Comparison of ENCODE assay signal across 24 cellular contexts in the genomic region with DNA sequence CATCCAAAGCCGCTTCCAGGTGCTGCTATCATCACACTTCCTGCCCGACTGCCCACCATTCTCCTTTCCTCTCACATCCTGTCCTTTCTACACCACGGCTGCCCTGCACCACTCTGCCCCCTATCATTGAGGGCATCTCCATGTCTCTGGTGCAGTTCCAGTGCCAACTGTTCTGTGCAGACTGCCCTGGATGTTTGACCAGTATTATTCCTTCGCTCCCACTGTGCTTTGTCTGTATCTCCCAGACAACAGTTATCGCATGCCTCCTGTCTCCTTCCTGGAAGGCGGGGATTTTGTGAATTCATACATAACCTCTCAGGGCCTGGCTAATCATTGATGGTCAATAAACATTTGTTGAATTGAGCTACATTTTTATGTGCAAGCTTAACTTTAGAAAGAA.
DNase-seq lines count a peak whose midpoint lies in the region; ATAC-seq, FAIRE-seq and TF ChIP-seq lines count a peak whose summit lies in the region.
"Had no signal": no experiment of that assay in that cellular context is flagged by ENCODE, and none has a peak within 500 bp of the region (broad histone marks: within the 10 kb centered on the region; RNA-seq: fewer than 3 reads in every experiment).

No MANE protein-coding gene starts in this region.

- in situ Hi-C loops in K562 (cut with MboI) = no loop called here

- H3K9me3 ChIP-seq in A549 (peaks cover 10% of the 10 kb centered on the region; the same call in 1 of the 3 replicates), K562 (replicated peaks; ENCODE audit: control insufficient read depth, insufficient read depth, low read depth, low read length) (no peaks in the 10 kb centered on the region), right lobe of liver (no peaks in the 10 kb centered on the region)
- H3K9me3 ChIP-seq: BE2C, sigmoid colon had no signal

- no peaks in the 10 kb centered on the region for H3K36me3 ChIP-seq in K562 (ENCODE audit: control insufficient read depth, insufficient read depth, low read length)
- no peaks in the 10 kb centered on the region for H3K36me3 ChIP-seq in right lobe of liver
- H3K36me3 ChIP-seq: BE2C, sigmoid colon had no signal

- 24% methylated on average over 6 of the region's 6 CpGs for WGBS in A549 (ENCODE audit: missing lambda C conversion rate)
- 28% methylated on average over 6 of the region's 6 CpGs for WGBS in K562 (ENCODE audit: insufficient coverage, low coverage, missing lambda C conversion rate)
- 53% methylated on average over 6 of the region's 6 CpGs for WGBS in right lobe of liver (ENCODE audit: insufficient coverage, low coverage, low lambda C conversion rate, missing lambda C conversion rate)

- no peaks in the 10 kb centered on the region for H3K9me1 ChIP-seq in K562 (ENCODE audit: control insufficient read depth, insufficient read depth, low read length)

- TF ChIP-seq CTCF in A549 (IDR thresholded peaks at IDR 0.05) = no peak
- no peak for TF ChIP-seq CTCF in K562 (IDR thresholded peaks at IDR 0.05 in 2 of 3, conservative IDR thresholded peaks at IDR 0.05 in 1 of 3; ENCODE audit: insufficient read depth in 2 of 3, low read depth in 1 of 3, low read length in 3 of 3)
- no peak for TF ChIP-seq CTCF in right lobe of liver (IDR thresholded peaks at IDR 0.05)

- TF ChIP-seq EP300 in A549 (IDR thresholded peaks at IDR 0.05) = no peak
- TF ChIP-seq EP300 in K562 (IDR thresholded peaks at IDR 0.05; ENCODE audit: low read length) = no peak

- H3K4me3 ChIP-seq in A549 (no peak overlapping the region), K562 (no peak overlapping the region), right lobe of liver (no peak overlapping the region)
- H3K4me3 ChIP-seq: sigmoid colon had no signal

- FAIRE-seq in A549 (lab: Jason Lieb, UNC) (no peak), K562 (lab: Jason Lieb, UNC) (no peak)
- FAIRE-seq: G401.6, GM18507, urothelium cell line had no signal

- H3K79me2 ChIP-seq in K562 (ENCODE audit: control insufficient read depth, insufficient read depth, low read length) = no peaks in the 10 kb centered on the region

- H3K9ac ChIP-seq in K562 (ENCODE audit: insufficient read depth in 1 of 2, low read depth in 2 of 2, low read length in 2 of 2) = peak overlapping the region; percentile 32 to 33; a peak in 2 of 4 replicates
- H3K9ac ChIP-seq: KMS-11 had no signal

- intact Hi-C loops in K562 (cut with micrococcal nuclease) (no loop called here), right lobe of liver (cut with DNase I) (no loop called here)

- POLR2A ChIA-PET in A549 (lab: Yijun Ruan, JAX) (interaction anchor here (1.0 kb wide), 1 partner anchor 82 kb away, joined by 3 read pairs; no protein-coding TSS in a partner anchor), K562 (lab: Yijun Ruan, JAX) (interaction anchor here (0.7 kb wide), 2 partner anchors 8 to 11 kb away, joined by 3 to 7 read pairs; no protein-coding TSS in a partner anchor)

- peak overlapping the region; percentile 92 for H3K27ac ChIP-seq in A549
- peak overlapping the region; percentile 63; the same call in 1 of the 3 replicates for H3K27ac ChIP-seq in K562 (ENCODE audit: extremely low read depth, low read depth, low read length)
- no peak overlapping the region for H3K27ac ChIP-seq in right lobe of liver
- H3K27ac ChIP-seq: KMS-11, sigmoid colon had no signal

- no peak overlapping the region for H3K4me3 Mint-ChIP-seq in stimulated activated memory B cell treated with anti-CD40 and anti-IgM and Interleukin-4, amounts not matched to agents 10 μg/mL and 1 μg/mL and 100 μg/mL, for 72 hours
- H3K4me3 Mint-ChIP-seq in activated T-cell treated with anti-CD3 and anti-CD28 coated beads, Interleukin-2, amount 50 U/mL, for 24 hours = no peak overlapping the region
- H3K4me3 Mint-ChIP-seq: activated naive CD4-positive, alpha-beta T cell treated with anti-CD3 and anti-CD28 coated beads for 36 hours; T-helper 2 cell treated with Interferon-gamma antibody and Interleukin-4, amounts not matched to agents 5 μg/mL and 100 μg/mL, for 36 hours had no signal

- H3K27me3 Mint-ChIP-seq in stimulated activated memory B cell treated with anti-CD40 and anti-IgM and Interleukin-4, amounts not matched to agents 10 μg/mL and 1 μg/mL and 100 μg/mL, for 72 hours = peaks cover 14% of the 10 kb centered on the region
- peaks cover 21% of the 10 kb centered on the region for H3K27me3 Mint-ChIP-seq in activated T-cell treated with anti-CD3 and anti-CD28 coated beads, Interleukin-2, amount 50 U/mL, for 24 hours

- TF ChIP-seq POLR2A in A549 (IDR thresholded peaks at IDR 0.05; ENCODE audit: low read length) = no peak
- no peak for TF ChIP-seq POLR2A in K562 (conservative IDR thresholded peaks at IDR 0.05)
- TF ChIP-seq POLR2A in right lobe of liver (IDR thresholded peaks at IDR 0.05) = no peak

- no peaks in the 10 kb centered on the region for H3K27me3 ChIP-seq in K562 (ENCODE audit: control insufficient read depth in 2 of 2, insufficient read depth in 2 of 2, low read length in 2 of 2)
- H3K27me3 ChIP-seq in right lobe of liver = no peaks in the 10 kb centered on the region
- H3K27me3 ChIP-seq: BE2C, sigmoid colon had no signal

- no TSS peak for BruUV-seq in K562 (replicated peaks; lab: Mats Ljungman, UMichigan)

- no peak overlapping the region for H3K27ac Mint-ChIP-seq in stimulated activated memory B cell treated with anti-CD40 and anti-IgM and Interleukin-4, amounts not matched to agents 10 μg/mL and 1 μg/mL and 100 μg/mL, for 72 hours
- no peak overlapping the region for H3K27ac Mint-ChIP-seq in activated T-cell treated with anti-CD3 and anti-CD28 coated beads, Interleukin-2, amount 50 U/mL, for 24 hours
- H3K27ac Mint-ChIP-seq: activated naive CD4-positive, alpha-beta T cell treated with anti-CD3 and anti-CD28 coated beads for 36 hours; T-helper 2 cell treated with Interferon-gamma antibody and Interleukin-4, amounts not matched to agents 5 μg/mL and 100 μg/mL, for 36 hours had no signal

- no peaks in the 10 kb centered on the region for H3K36me3 Mint-ChIP-seq in stimulated activated memory B cell treated with anti-CD40 and anti-IgM and Interleukin-4, amounts not matched to agents 10 μg/mL and 1 μg/mL and 100 μg/mL, for 72 hours
- no peaks in the 10 kb centered on the region for H3K36me3 Mint-ChIP-seq in activated T-cell treated with anti-CD3 and anti-CD28 coated beads, Interleukin-2, amount 50 U/mL, for 24 hours (ENCODE audit: low read depth)

- H3K9me3 Mint-ChIP-seq in stimulated activated memory B cell treated with anti-CD40 and anti-IgM and Interleukin-4, amounts not matched to agents 10 μg/mL and 1 μg/mL and 100 μg/mL, for 72 hours = peaks cover 9% of the 10 kb centered on the region
- H3K9me3 Mint-ChIP-seq in activated T-cell treated with anti-CD3 and anti-CD28 coated beads, Interleukin-2, amount 50 U/mL, for 24 hours = no peaks in the 10 kb centered on the region
- H3K9me3 Mint-ChIP-seq: activated naive CD4-positive, alpha-beta T cell treated with anti-CD3 and anti-CD28 coated beads for 36 hours; T-helper 2 cell treated with Interferon-gamma antibody and Interleukin-4, amounts not matched to agents 5 μg/mL and 100 μg/mL, for 36 hours had no signal

- H3K4me2 ChIP-seq in A549 (peak overlapping the region; percentile 77), K562 (ENCODE audit: insufficient read depth, low read length) (peak overlapping the region; percentile 39)
- H3K4me2 ChIP-seq: KMS-11 had no signal

- peak in 1 of 2 experiments; percentile 83 for DNase-seq in A549 (ENCODE audit: low read depth in 1 of 2, low spot score in 1 of 2)
- peak in 1 of 4 experiments; percentile 28 for DNase-seq in K562 (ENCODE audit: extremely low read depth in 1 of 4, low spot score in 3 of 4)
- DNase-seq in right lobe of liver = no peak
- no peak for DNase-seq in OCI-M2 (lab: John Stamatoyannopoulos, UW; ENCODE audit: unreplicated experiment)
- no peak for DNase-seq in activated T-cell treated with anti-CD3 and anti-CD28 coated beads, Interleukin-2, amount 50 U/mL, for 24 hours
- DNase-seq: activated naive CD4-positive, alpha-beta T cell treated with anti-CD3 and anti-CD28 coated beads for 36 hours; activated T-cell treated with anti-CD3 and anti-CD28 coated beads, Interleukin-2, amount 50 U/mL, for 48 hours; BE2C; caudate nucleus; DMS 273 treated with DMSO at 0.1 percent for 48 hours; NCI-H1694; NCI-H526 treated with DMSO at 0.1 percent for 48 hours; sigmoid colon; substantia nigra had no signal

- H3K4me1 ChIP-seq in A549 (peaks cover 25% of the 10 kb centered on the region), K562 (replicated peaks in 1 of 2; ENCODE audit: control insufficient read depth in 2 of 2, insufficient read depth in 2 of 2, low read length in 2 of 2) (peaks cover 12 to 35% of the 10 kb centered on the region in 2 experiments), right lobe of liver (peaks cover 0 to 8% (median 0%) of the 10 kb centered on the region in 4 donors)
- H3K4me1 ChIP-seq: BE2C had no signal

- CTCF ChIA-PET in A549 (lab: Yijun Ruan, JAX) (interaction anchor here (1.3 kb wide), 1 partner anchor 10 kb away, joined by 3 read pairs; no protein-coding TSS in a partner anchor), K562 (lab: Yijun Ruan, JAX; ENCODE audit: low intra/inter-chr PET ratio) (no interaction called here)

- TF ChIP-seq RAD21 in A549 (conservative IDR thresholded peaks at IDR 0.05 in 1 of 2, IDR thresholded peaks at IDR 0.05 in 1 of 2) = no peak
- TF ChIP-seq RAD21 in K562 (CRISPR knock-in tag; conservative IDR thresholded peaks at IDR 0.05 in 1 of 2, IDR thresholded peaks at IDR 0.05 in 1 of 2) = no peak

- peak; percentile 84 to 89 for ATAC-seq in A549
- peak; percentile 20 for ATAC-seq in GM18907 (IDR thresholded peaks at IDR 0.05; ENCODE audit: unreplicated experiment)
- ATAC-seq in K562 = peak; percentile 6; the same call in 1 of the 3 replicates
- ATAC-seq in right lobe of liver = peak; percentile 25 to 91 (median 68)
- no peak for ATAC-seq in stimulated activated memory B cell treated with anti-CD40 and anti-IgM and Interleukin-4, amounts not matched to agents 10 μg/mL and 1 μg/mL and 100 μg/mL, for 72 hours
- no peak for ATAC-seq in HG03442 (IDR thresholded peaks at IDR 0.05; ENCODE audit: unreplicated experiment)
- ATAC-seq: HCT116, SK-N-SH treated with all-trans-retinoic acid at 6 μM for 48 hours had no signal

- peak overlapping the region; percentile 77 for H2AFZ ChIP-seq in K562 (ENCODE audit: low read depth, low read length)

- no peaks in the 10 kb centered on the region for H3K4me1 Mint-ChIP-seq in stimulated activated memory B cell treated with anti-CD40 and anti-IgM and Interleukin-4, amounts not matched to agents 10 μg/mL and 1 μg/mL and 100 μg/mL, for 72 hours
- H3K4me1 Mint-ChIP-seq in activated T-cell treated with anti-CD3 and anti-CD28 coated beads, Interleukin-2, amount 50 U/mL, for 24 hours (ENCODE audit: low read depth) = no peaks in the 10 kb centered on the region

- H4K20me1 ChIP-seq in K562 (replicated peaks; ENCODE audit: control insufficient read depth, insufficient read depth, low read length) = no peaks in the 10 kb centered on the region

TF ChIP-seq in A549, 52 proteins besides CTCF, POLR2A, EP300 and RAD21 (continues in another document):
- TF ChIP-seq TP53 (CRISPR knock-in tag; IDR thresholded peaks at IDR 0.05) = no peak

TF ChIP-seq in K562, 482 proteins besides CTCF, POLR2A, EP300 and RAD21 (continues in another document):
- peak; percentile 14; the same call in 1 of the 2 replicates for TF ChIP-seq CXXC5 (CRISPR knock-in tag; IDR thresholded peaks at IDR 0.05)

Comparison
In these comparisons a context has a peak if more than half of its experiments do, and no peak if none do; other contexts are left out.
1. ATAC-seq: peak in A549 (2 of 2), GM18907 (single experiment), K562 (single experiment) and right lobe of liver (4 of 4); none in stimulated activated memory B cell treated with anti-CD40 and anti-IgM and Interleukin-4, amounts not matched to agents 10 μg/mL and 1 μg/mL and 100 μg/mL, for 72 hours (single experiment) and HG03442 (single experiment).
2. H3K27ac ChIP-seq: peak in A549 (2 of 2) and K562 (single experiment); none in right lobe of liver (0 of 3).
3. Of the 35 proteins assayed by ChIP-seq in both K562 and A549: peak only in K562: none; only in A549: E2F6 and MAX; in both: none; in neither: 33.